Comparison of ENCODE assay signal across 8 cellular contexts in the genomic region with DNA sequence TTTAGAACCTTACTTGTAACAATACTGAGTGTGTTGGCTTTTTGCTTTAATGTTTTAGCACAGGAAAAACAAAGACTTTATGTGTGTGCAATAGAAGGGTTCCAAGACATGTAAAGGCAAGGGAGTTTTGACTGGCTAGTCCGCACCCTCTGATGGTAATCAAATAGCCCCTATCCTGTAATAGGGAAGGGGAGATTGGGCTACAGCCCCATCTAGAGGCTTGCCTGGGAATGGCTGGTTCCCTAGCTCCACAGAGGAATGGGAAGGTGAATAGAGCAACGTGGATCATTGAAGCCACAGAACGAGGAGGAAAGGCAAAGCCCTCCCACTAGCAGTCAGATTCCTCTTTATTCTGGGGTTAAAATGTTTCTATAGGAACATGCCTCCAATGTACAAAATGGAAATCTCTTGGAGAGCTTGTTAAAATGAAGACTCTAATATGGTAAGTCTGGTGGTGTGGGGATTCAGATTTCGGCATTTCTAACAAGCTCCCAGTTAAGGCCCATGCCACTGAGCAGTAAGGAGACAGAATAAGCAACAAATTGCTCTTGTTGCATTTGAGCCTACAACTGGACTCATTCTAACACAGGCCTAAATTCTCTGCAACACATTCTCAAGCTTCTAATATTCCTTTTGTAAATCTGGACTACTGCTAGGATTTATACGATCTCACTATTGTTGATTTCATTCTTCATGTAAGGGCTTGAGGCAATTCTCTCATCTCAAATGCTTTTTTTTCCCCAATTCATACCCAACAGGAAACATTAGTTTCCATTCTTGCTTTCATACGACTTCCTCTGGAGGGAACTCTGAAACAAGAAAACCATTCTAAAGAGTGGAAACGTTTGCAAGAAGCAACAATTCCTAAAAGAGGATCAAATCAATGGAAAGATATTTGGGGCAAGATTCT. TPM values are rescaled to one million over a fixed set of nuclear protein-coding genes. Genes with fewer than 3 reads are reported as not detected.
DNase-seq lines count a peak whose midpoint lies in the region; ATAC-seq and TF ChIP-seq lines count a peak whose summit lies in the region.

No MANE protein-coding gene starts in this region.

- no peaks in the 10 kb centered on the region for H3K27me3 ChIP-seq in SJSA1 (replicated peaks)
- H3K27me3 ChIP-seq in lung (ENCODE audit: control insufficient read depth, insufficient read depth) = no peaks in the 10 kb centered on the region
- no peaks in the 10 kb centered on the region for H3K27me3 ChIP-seq in thyroid gland

- H3K27ac ChIP-seq in SJSA1 (peak overlapping the region; percentile 93), lung (ENCODE audit: low read depth in 1 of 2, low read length in 1 of 2) (no peak overlapping the region), thyroid gland (no peak overlapping the region)

- no peaks in the 10 kb centered on the region for H3K9me3 Mint-ChIP-seq in chondrocyte (ENCODE audit: low read depth)

- peak overlapping the region; percentile 93 for H3K27ac Mint-ChIP-seq in chondrocyte (ENCODE audit: unreplicated experiment)

- H3K4me1 Mint-ChIP-seq in chondrocyte (ENCODE audit: low read depth) = peaks cover 30% of the 10 kb centered on the region

- peak; percentile 14 for DNase-seq in COR-L47 (lab: John Stamatoyannopoulos, UW)
- DNase-seq in HK-2 (ENCODE audit: unreplicated experiment) = peak; percentile 46
- peak; percentile 63 to 71 for DNase-seq in SJSA1 (ENCODE audit: low read depth in 1 of 2, low spot score in 2 of 2)
- no peak for DNase-seq in chondrocyte (ENCODE audit: low spot score)
- DNase-seq in lung (ENCODE audit: low spot score) = no peak
- peak; percentile 48 to 59 for DNase-seq in thyroid gland

- no peaks in the 10 kb centered on the region for H3K9me3 ChIP-seq in SJSA1 (replicated peaks)
- no peaks in the 10 kb centered on the region for H3K9me3 ChIP-seq in lung (ENCODE audit: control insufficient read depth in 2 of 2, insufficient read depth in 1 of 2, low read length in 1 of 2)
- H3K9me3 ChIP-seq in thyroid gland = no peaks in the 10 kb centered on the region

- ATAC-seq in lung (ENCODE audit: insufficient read depth, low FRiP score) = no peak
- ATAC-seq in GM21529 (IDR thresholded peaks at IDR 0.05; ENCODE audit: unreplicated experiment) = no peak
- ATAC-seq in HG02642 (IDR thresholded peaks at IDR 0.05; ENCODE audit: poor library complexity, unreplicated experiment) = no peak

- no peak for TF ChIP-seq POLR2A in thyroid gland (IDR thresholded peaks at IDR 0.05)

- 52 to 56% methylated on average over 7 of the region's 7 CpGs for WGBS in lung, 2 donors
- 58 to 62% methylated on average over 7 of the region's 7 CpGs for WGBS in thyroid gland, 2 donors

- H3K4me3 Mint-ChIP-seq in chondrocyte (ENCODE audit: unreplicated experiment) = no peak overlapping the region

- no peak overlapping the region for H3K4me3 ChIP-seq in SJSA1
- H3K4me3 ChIP-seq in lung = no peak overlapping the region
- no peak overlapping the region for H3K4me3 ChIP-seq in thyroid gland (replicated peaks in 1 of 3)

- intact Hi-C loops in thyroid gland (cut with DNase I) = loop anchor here (5.0 to 10.0 kb wide), 2 partner anchors 59 to 172 kb away; no protein-coding TSS in a partner anchor

- H3K36me3 ChIP-seq in SJSA1 (peaks cover 18% of the 10 kb centered on the region), lung (ENCODE audit: control insufficient read depth in 2 of 2, insufficient read depth in 2 of 2, low read length in 2 of 2) (peaks cover 26 to 27% of the 10 kb centered on the region in 2 donors), thyroid gland (peaks cover 11 to 18% of the 10 kb centered on the region in 2 donors)

- peaks cover 15% of the 10 kb centered on the region for H3K36me3 Mint-ChIP-seq in chondrocyte (ENCODE audit: low read depth)

- peaks cover 30% of the 10 kb centered on the region for H3K4me1 ChIP-seq in SJSA1 (replicated peaks)
- H3K4me1 ChIP-seq in lung (ENCODE audit: control insufficient read depth in 2 of 2, insufficient read depth in 2 of 2, low read length in 2 of 2) = peaks cover 0 to 2% of the 10 kb centered on the region in 2 donors
- H3K4me1 ChIP-seq in thyroid gland = no peaks in the 10 kb centered on the region

- no peaks in the 10 kb centered on the region for H3K27me3 Mint-ChIP-seq in chondrocyte (ENCODE audit: low read depth)

- peak; percentile 96 for TF ChIP-seq CTCF in chondrocyte (IDR thresholded peaks at IDR 0.05)
- peak; percentile 51 for TF ChIP-seq CTCF in lung (IDR thresholded peaks at IDR 0.05; ENCODE audit: control extremely low read depth, extremely low read depth)
- TF ChIP-seq CTCF in thyroid gland (IDR thresholded peaks at IDR 0.05) = peak in 4 of 6 experiments; percentile 64 to 88 (median 82)

RNA-seq across cellular contexts. Expression of a gene that starts 57.1 kb away (rescaled TPM):
- total RNA-seq in SJSA1 (2014; rRNA removed; shearing (Covaris generic)) = 33.8 and 34.7 TPM in 2 replicates
- total RNA-seq in chondrocyte (43.5 to 46.9 TPM (median 45.0 TPM) in 3 replicates), lung (10 to 100 TPM; 36.0 to 38.6 TPM), thyroid gland (10 to 100 TPM; 22.3 to 25.5 (median 22.5) TPM)
- polyA plus RNA-seq in lung = 10 to 100 TPM in 1 of 2 donors, 1 to 10 TPM in 1; 5.2 to 12.4 TPM

Comparison
In these comparisons a context has a peak if more than half of its experiments do, and no peak if none do; other contexts are left out.
1. DNase-seq: peak in COR-L47 (single experiment), HK-2 (single experiment), SJSA1 (2 of 2) and thyroid gland (2 of 2); none in chondrocyte (single experiment) and lung (single experiment).
2. Peak in every context shown above with its lines, with median percentiles within 50 percentile points of each other: CTCF ChIP-seq.